In genomic region chr20:51022803-51023616, GRCh38 we compare ENCODE assay signal across 8 cellular contexts. TPM values are rescaled to one million over a fixed set of nuclear protein-coding genes. Genes with fewer than 3 reads are reported as not detected.
A peak's percentile ranks its signal among the peaks of the same experiment; 100 is the strongest.
DNase-seq lines count a peak whose midpoint lies in the region; ATAC-seq and TF ChIP-seq lines count a peak whose summit lies in the region.

KCNG1 (minus strand) TSS chr20:51023107; CDS start chr20:51010338, 12,769 bp downstream.

- peak; percentile 24 for DNase-seq in COR-L47 (lab: John Stamatoyannopoulos, UW)
- peak; percentile 75 for DNase-seq in SW480 (ENCODE audit: low spot score)
- peak; percentile 63 for DNase-seq in brain microvascular endothelial cell

- H3K9ac ChIP-seq in skeletal muscle tissue (ENCODE audit: low read depth in 1 of 3, low read length in 3 of 3) = peak within 1 kb of the TSS in 1 of 3 donors; percentile 8

- TF ChIP-seq CTCF in brain microvascular endothelial cell (IDR thresholded peaks at IDR 0.05; ENCODE audit: low read depth, low read length, missing control alignments) = peak; percentile 4

- H3K27me3 ChIP-seq in brain microvascular endothelial cell (replicated peaks) (no peaks in the 10 kb centered on the region), skeletal muscle tissue (ENCODE audit: control insufficient read depth in 3 of 3, insufficient read depth in 3 of 3, low read length in 3 of 3) (peaks cover 36 to 57% (median 43%) of the 10 kb centered on the region in 3 donors)

- in situ Hi-C loops in brain microvascular endothelial cell (cut with HindIII; ENCODE audit: low pct_ligation_motif_present, low sequenced_read_pairs) = no loop called here

- H3K4me1 ChIP-seq in skeletal muscle tissue (ENCODE audit: control insufficient read depth in 3 of 3, insufficient read depth in 3 of 3, low read length in 3 of 3) = peaks cover 0 to 11% (median 5%) of the 10 kb centered on the region in 3 donors

- H3K27ac ChIP-seq in brain microvascular endothelial cell = peak within 1 kb of the TSS; percentile 79
- H3K27ac ChIP-seq in skeletal muscle tissue (ENCODE audit: low read depth, low read length) = no peak within 1 kb of the TSS

- peak; percentile 60 for ATAC-seq in HG03354 (IDR thresholded peaks at IDR 0.05; ENCODE audit: poor library complexity, severe bottlenecking, unreplicated experiment)
- ATAC-seq in GM18868 (IDR thresholded peaks at IDR 0.05; ENCODE audit: unreplicated experiment) = no peak
- no peak for ATAC-seq in GM19395 (IDR thresholded peaks at IDR 0.05; ENCODE audit: unreplicated experiment)

- H3K9me3 ChIP-seq in iPS-18c (ENCODE audit: control insufficient read depth, insufficient read depth, low read length) (peaks cover 4% of the 10 kb centered on the region), skeletal muscle tissue (ENCODE audit: control insufficient read depth in 3 of 3, low read length in 3 of 3) (no peaks in the 10 kb centered on the region)

- H3K36me3 ChIP-seq in brain microvascular endothelial cell (replicated peaks) = peaks cover 23% of the 10 kb centered on the region
- no peaks in the 10 kb centered on the region for H3K36me3 ChIP-seq in skeletal muscle tissue (ENCODE audit: control insufficient read depth in 3 of 3, insufficient read depth in 3 of 3, low read length in 3 of 3)

- H3K4me3 ChIP-seq in brain microvascular endothelial cell (ENCODE audit: low read depth, low read length) = peak within 1 kb of the TSS; percentile 88
- peak within 1 kb of the TSS; percentile 74 for H3K4me3 ChIP-seq in iPS-18c (ENCODE audit: insufficient read depth, low read depth, low read length)
- H3K4me3 ChIP-seq in skeletal muscle tissue (ENCODE audit: low read length in 3 of 3) = peak within 1 kb of the TSS in 2 of 3 donors; percentile 52

RNA-seq across cellular contexts. Expression of gene KCNG1, which starts in this region (rescaled TPM):
- total RNA-seq in skeletal muscle tissue = 0.52 TPM

Comparison
In these comparisons a context has a peak if more than half of its experiments do, and no peak if none do; other contexts are left out.
1. DNase-seq: peak in every context shown above with its lines; median percentile 75 in SW480; 63 in brain microvascular endothelial cell; 24 in COR-L47.